Comparison of ENCODE assay signal across 8 cellular contexts in the genomic region with DNA sequence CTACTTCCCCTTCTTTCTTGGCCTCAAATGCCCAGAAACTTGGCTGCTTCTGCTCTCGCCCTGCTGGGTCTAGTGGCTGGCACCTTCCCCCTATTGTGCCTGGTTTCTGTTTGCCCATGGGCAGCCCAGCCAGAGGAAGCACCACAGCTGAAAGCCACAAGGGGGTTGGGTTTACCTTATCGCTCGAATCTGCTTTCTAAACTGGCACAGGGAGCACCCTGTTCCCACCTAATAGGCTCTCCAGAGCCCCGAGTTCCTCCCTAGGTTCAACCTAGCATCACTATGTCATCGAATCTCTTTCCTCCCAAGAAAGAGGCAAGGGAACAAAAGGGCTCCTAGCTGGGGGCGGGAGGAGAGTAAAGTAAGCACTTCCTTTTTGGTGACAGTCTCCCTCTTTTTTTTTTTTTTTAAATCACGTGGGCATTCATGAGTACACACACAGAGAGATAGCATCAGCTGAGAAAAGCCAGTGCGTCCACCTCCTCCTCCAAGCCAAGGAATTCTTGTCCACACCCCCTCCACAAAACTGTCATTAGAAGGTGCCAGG.
DNase-seq lines count a peak whose midpoint lies in the region; ATAC-seq and TF ChIP-seq lines count a peak whose summit lies in the region.

No MANE protein-coding gene starts in this region.

- ATAC-seq in GM21576 (IDR thresholded peaks at IDR 0.05; ENCODE audit: unreplicated experiment) = no peak
- no peak for ATAC-seq in GM21360 (IDR thresholded peaks at IDR 0.05; ENCODE audit: unreplicated experiment)
- ATAC-seq in GM19455 (IDR thresholded peaks at IDR 0.05; ENCODE audit: unreplicated experiment) = no peak

- CTCF ChIA-PET in activated CD4-positive, alpha-beta memory T cell treated with anti-CD3 and anti-CD28 coated beads, Interleukin-2, amount 10 ng/mL, durations not matched to agents 7 days and 5 days (lab: Charles Lee) = no interaction called here

- POLR2A ChIA-PET in activated CD4-positive, alpha-beta memory T cell treated with anti-CD3 and anti-CD28 coated beads, Interleukin-2, amount 10 ng/mL, durations not matched to agents 7 days and 5 days (lab: Charles Lee) = no interaction called here

- H3K27me3 ChIP-seq in trophoblast cell (ENCODE audit: insufficient read depth, low read length) = no peaks in the 10 kb centered on the region

- peak overlapping the region; percentile 1 for H2BK120ac ChIP-seq in trophoblast cell (ENCODE audit: insufficient read depth, low read length, poor library complexity)

- no peak overlapping the region for H3K9ac ChIP-seq in trophoblast cell (ENCODE audit: low read length)

- H2BK5ac ChIP-seq in trophoblast cell (ENCODE audit: low read depth, low read length, poor library complexity) = no peak overlapping the region

- peak overlapping the region; percentile 4 for H3K18ac ChIP-seq in trophoblast cell (ENCODE audit: low read length)

- H2AK5ac ChIP-seq in trophoblast cell (ENCODE audit: low read length) = no peak overlapping the region

- peaks cover 0 to 2% (median 0%) of the 10 kb centered on the region in 7 donors for H3K9me3 Mint-ChIP-seq in CD14-positive monocyte
- H3K9me3 Mint-ChIP-seq in activated CD4-positive, alpha-beta memory T cell treated with anti-CD3 and anti-CD28 coated beads, Interleukin-2, amount 10 ng/mL, durations not matched to agents 7 days and 5 days = no peaks in the 10 kb centered on the region

- H3K27ac ChIP-seq in trophoblast cell (ENCODE audit: low read depth, low read length) = no peak overlapping the region

- H4K12ac ChIP-seq in trophoblast cell (ENCODE audit: low read depth, low read length) = no peak overlapping the region

- peaks cover 5% of the 10 kb centered on the region for H3K79me2 ChIP-seq in trophoblast cell (ENCODE audit: control insufficient read depth, insufficient read depth, low read length, poor library complexity)

- H3K4me1 Mint-ChIP-seq in CD14-positive monocyte = peaks cover 37% of the 10 kb centered on the region
- H3K4me1 Mint-ChIP-seq in activated CD4-positive, alpha-beta memory T cell treated with anti-CD3 and anti-CD28 coated beads, Interleukin-2, amount 10 ng/mL, durations not matched to agents 7 days and 5 days = peaks cover 20% of the 10 kb centered on the region

- H3K27ac Mint-ChIP-seq in CD14-positive monocyte = peak overlapping the region; percentile 93 to 99 (median 98)
- peak overlapping the region; percentile 66 for H3K27ac Mint-ChIP-seq in activated CD4-positive, alpha-beta memory T cell treated with anti-CD3 and anti-CD28 coated beads, Interleukin-2, amount 10 ng/mL, durations not matched to agents 7 days and 5 days

- H3K4ac ChIP-seq in trophoblast cell (ENCODE audit: low read depth, low read length) = no peak overlapping the region

- no peak overlapping the region for H3K4me3 ChIP-seq in fibroblast of villous mesenchyme (ENCODE audit: low read depth, low read length)
- H3K4me3 ChIP-seq in trophoblast cell (ENCODE audit: low read depth, low read length) = no peak overlapping the region

- H3K9me3 ChIP-seq in trophoblast cell (ENCODE audit: insufficient read depth, low read depth, low read length) = no peaks in the 10 kb centered on the region

- H3K23ac ChIP-seq in trophoblast cell (ENCODE audit: low read length) = no peak overlapping the region

- peak; percentile 75 for DNase-seq in CD14-positive monocyte (ENCODE audit: low spot score)
- DNase-seq in MV-4-11 (lab: John Stamatoyannopoulos, UW) = peak; percentile 92
- DNase-seq in activated CD4-positive, alpha-beta memory T cell treated with anti-CD3 and anti-CD28 coated beads, Interleukin-2, amount 10 ng/mL, durations not matched to agents 7 days and 5 days = peak; percentile 59
- peak; percentile 58 for DNase-seq in fibroblast of villous mesenchyme (ENCODE audit: low read depth)
- DNase-seq in trophoblast cell = peak; percentile 2 to 30

- H4K8ac ChIP-seq in trophoblast cell (ENCODE audit: low read depth, low read length) = no peak overlapping the region

- H2BK12ac ChIP-seq in trophoblast cell (ENCODE audit: low read length) = no peak overlapping the region

- H4K91ac ChIP-seq in trophoblast cell (ENCODE audit: low read depth, low read length) = no peak overlapping the region

- H2AFZ ChIP-seq in trophoblast cell (ENCODE audit: insufficient read depth, low read length, poor library complexity) = no peak overlapping the region

- peak overlapping the region; percentile 84 to 92 for H3K4me3 Mint-ChIP-seq in CD14-positive monocyte
- peak overlapping the region; percentile 41 for H3K4me3 Mint-ChIP-seq in activated CD4-positive, alpha-beta memory T cell treated with anti-CD3 and anti-CD28 coated beads, Interleukin-2, amount 10 ng/mL, durations not matched to agents 7 days and 5 days

- H3K4me1 ChIP-seq in trophoblast cell (ENCODE audit: control insufficient read depth in 1 of 2, insufficient read depth in 2 of 2, low read length in 2 of 2) = peaks cover 20% of the 10 kb centered on the region in 2 experiments

- H3K14ac ChIP-seq in trophoblast cell (ENCODE audit: low read length) = no peak overlapping the region

- no peak for TF ChIP-seq CTCF in CD14-positive monocyte (IDR thresholded peaks at IDR 0.05)
- TF ChIP-seq CTCF in fibroblast of villous mesenchyme (IDR thresholded peaks at IDR 0.05; ENCODE audit: insufficient read depth, low read depth, low read length) = no peak

- H3K36me3 ChIP-seq in trophoblast cell (ENCODE audit: control insufficient read depth in 1 of 2, insufficient read depth in 2 of 2, low read length in 2 of 2) = peaks cover 0 to 2% of the 10 kb centered on the region in 2 experiments

- peaks cover 7% of the 10 kb centered on the region for H3K79me1 ChIP-seq in trophoblast cell (ENCODE audit: low read length)

- H3K27me3 Mint-ChIP-seq in CD14-positive monocyte (ENCODE audit: low read depth in 3 of 3) = peaks cover under 1 to 5% (median 2%) of the 10 kb centered on the region in 3 donors
- peaks cover 26% of the 10 kb centered on the region for H3K27me3 Mint-ChIP-seq in activated CD4-positive, alpha-beta memory T cell treated with anti-CD3 and anti-CD28 coated beads, Interleukin-2, amount 10 ng/mL, durations not matched to agents 7 days and 5 days

- intact Hi-C loops in CD14-positive monocyte (cut with micrococcal nuclease) = no loop called here

- no CpG with 5 or more reads among the region's 8 CpGs for WGBS in trophoblast cell (ENCODE audit: extremely low coverage, insufficient coverage, insufficient read length)

- peak overlapping the region; percentile 42 for H3K4me2 ChIP-seq in trophoblast cell (ENCODE audit: low read length)

- no peaks in the 10 kb centered on the region for H3K36me3 Mint-ChIP-seq in CD14-positive monocyte
- no peaks in the 10 kb centered on the region for H3K36me3 Mint-ChIP-seq in activated CD4-positive, alpha-beta memory T cell treated with anti-CD3 and anti-CD28 coated beads, Interleukin-2, amount 10 ng/mL, durations not matched to agents 7 days and 5 days (ENCODE audit: low read depth)

Comparison
In these comparisons a context has a peak if more than half of its experiments do, and no peak if none do; other contexts are left out.
1. DNase-seq: peak in every context shown above with its lines; median percentile 92 in MV-4-11; 75 in CD14-positive monocyte; 59 in activated CD4-positive, alpha-beta memory T cell treated with anti-CD3 and anti-CD28 coated beads, Interleukin-2, amount 10 ng/mL, durations not matched to agents 7 days and 5 days; 58 in fibroblast of villous mesenchyme; 16 in trophoblast cell.